9 cellular contexts compared by ENCODE assay signal in genomic region chr11:44726278-44727113, GRCh38. TPM values are rescaled to one million over a fixed set of nuclear protein-coding genes. Genes with fewer than 3 reads are reported as not detected.
DNase-seq lines count a peak whose midpoint lies in the region; ATAC-seq, FAIRE-seq and TF ChIP-seq lines count a peak whose summit lies in the region.
"Had no signal": no experiment of that assay in that cellular context is flagged by ENCODE, and none has a peak within 500 bp of the region (broad histone marks: within the 10 kb centered on the region; RNA-seq: fewer than 3 reads in every experiment).

Gene TSPAN18 (plus strand): TSS chr11:44726962. CDS start chr11:44906417, 179,455 bp downstream.

- ATAC-seq in HG02981 (IDR thresholded peaks at IDR 0.05; ENCODE audit: unreplicated experiment): peak; percentile 80
- ATAC-seq in HepG2: peak; percentile 18; the same call in 2 of the 3 replicates
- ATAC-seq in stimulated activated memory B cell treated with anti-CD40 and anti-IgM and Interleukin-4, amounts not matched to agents 10 μg/mL and 1 μg/mL and 100 μg/mL, for 72 hours: peak; percentile 72

- H3K27ac ChIP-seq in HepG2 (ENCODE audit: extremely low read length, insufficient read depth, low read length): no peak within 1 kb of the TSS

- TF ChIP-seq CTCF in HepG2 (CRISPR knock-in tag; IDR thresholded peaks at IDR 0.05): no peak

- FAIRE-seq in HepG2 (lab: Jason Lieb, UNC): no peak
- FAIRE-seq: endometrium had no signal

- no peak within 1 kb of the TSS for H3K9ac ChIP-seq in HepG2 (ENCODE audit: insufficient read depth, low read depth, low read length)

- peak within 1 kb of the TSS; percentile 85 for H3K4me3 Mint-ChIP-seq in stimulated activated memory B cell treated with anti-CD40 and anti-IgM and Interleukin-4, amounts not matched to agents 10 μg/mL and 1 μg/mL and 100 μg/mL, for 72 hours

- peaks cover 7 to 36% of the 10 kb centered on the region in 2 experiments; a peak in 4 of 5 replicates for H3K27me3 ChIP-seq in HepG2 (ENCODE audit: control insufficient read depth in 1 of 2, insufficient read depth in 2 of 2, low read length in 2 of 2)

- no peaks in the 10 kb centered on the region for H3K36me3 Mint-ChIP-seq in stimulated activated memory B cell treated with anti-CD40 and anti-IgM and Interleukin-4, amounts not matched to agents 10 μg/mL and 1 μg/mL and 100 μg/mL, for 72 hours

- intact Hi-C loops in HepG2 (cut with micrococcal nuclease; ENCODE audit: unreplicated experiment): loop anchor here (5.0 kb wide), 1 partner anchor 186 kb away; no protein-coding TSS in a partner anchor

- BruUV-seq in HepG2 (replicated peaks; lab: Mats Ljungman, UMichigan): no TSS peak

- H3K4me3 ChIP-seq in HepG2 (replicated peaks in 1 of 3; ENCODE audit: insufficient read depth in 1 of 3, low read depth in 2 of 3, low read length in 3 of 3): peak within 1 kb of the TSS in 1 of 3 experiments; percentile 33; a peak in 1 of 6 replicates

- H3K27me3 Mint-ChIP-seq in stimulated activated memory B cell treated with anti-CD40 and anti-IgM and Interleukin-4, amounts not matched to agents 10 μg/mL and 1 μg/mL and 100 μg/mL, for 72 hours: peaks cover 19% of the 10 kb centered on the region

- no peak for TF ChIP-seq EP300 in HepG2 (IDR thresholded peaks at IDR 0.05; ENCODE audit: low read depth in 2 of 2, low read length in 2 of 2)
- no peak for TF ChIP-seq EP300 in HepG2 (CRISPR knock-in tag; IDR thresholded peaks at IDR 0.05; ENCODE audit: borderline replicate concordance)

- no peak within 1 kb of the TSS for H2AFZ ChIP-seq in HepG2 (ENCODE audit: low read length)

- TF ChIP-seq RAD21 in HepG2 (CRISPR knock-in tag; IDR thresholded peaks at IDR 0.05): no peak

- in situ Hi-C loops in HepG2 (cut with HindIII; ENCODE audit: extremely low pct_ligation_motif_present, low pct_unique_long_range_greater_than_20kb): loop anchor here (5.0 kb wide), 1 partner anchor 166 kb away; no protein-coding TSS in a partner anchor

- H4K20me1 ChIP-seq in HepG2 (ENCODE audit: insufficient read depth, low read length): no peaks in the 10 kb centered on the region

- POLR2A ChIA-PET in HepG2 (lab: Yijun Ruan, JAX): no interaction called here

- peaks cover 5% of the 10 kb centered on the region for H3K4me1 ChIP-seq in HepG2 (ENCODE audit: insufficient read depth, low read length)

- peak within 1 kb of the TSS; percentile 77 for H3K27ac Mint-ChIP-seq in stimulated activated memory B cell treated with anti-CD40 and anti-IgM and Interleukin-4, amounts not matched to agents 10 μg/mL and 1 μg/mL and 100 μg/mL, for 72 hours

- peak; percentile 40 for DNase-seq in NCI-H2227 (lab: John Stamatoyannopoulos, UW; ENCODE audit: unreplicated experiment)
- no peak for DNase-seq in NCI-H2227 treated with DMSO at 0.1 percent for 48 hours (lab: John Stamatoyannopoulos, UW)
- DNase-seq in T-helper 22 cell (ENCODE audit: low read depth): peak; percentile 32
- DNase-seq in central memory CD4-positive, alpha-beta T cell: peak; percentile 34
- no peak for DNase-seq in HepG2 (ENCODE audit: low spot score)
- no peak for DNase-seq in DMS153 (lab: John Stamatoyannopoulos, UW)

- 37% methylated on average over 24 of the region's 67 CpGs for WGBS in HepG2 (ENCODE audit: low lambda C conversion rate)

- no peaks in the 10 kb centered on the region for H3K9me3 Mint-ChIP-seq in stimulated activated memory B cell treated with anti-CD40 and anti-IgM and Interleukin-4, amounts not matched to agents 10 μg/mL and 1 μg/mL and 100 μg/mL, for 72 hours

- no peak for TF ChIP-seq POLR2A in HepG2 (IDR thresholded peaks at IDR 0.05; ENCODE audit: insufficient read depth in 1 of 2, low read depth in 2 of 2, low read length in 2 of 2)

- no peaks in the 10 kb centered on the region for H3K9me3 ChIP-seq in HepG2 (ENCODE audit: low read length)

- CTCF ChIA-PET in HepG2 (lab: Yijun Ruan, JAX; ENCODE audit: low intra/inter-chr PET ratio, low total read pairs): no interaction called here

- H3K4me2 ChIP-seq in HepG2 (ENCODE audit: low read depth, low read length): peak within 1 kb of the TSS; percentile 27; the same call in 1 of the 2 replicates

- no peaks in the 10 kb centered on the region for H3K79me2 ChIP-seq in HepG2 (ENCODE audit: insufficient read depth, low read length)

- H3K4me1 Mint-ChIP-seq in stimulated activated memory B cell treated with anti-CD40 and anti-IgM and Interleukin-4, amounts not matched to agents 10 μg/mL and 1 μg/mL and 100 μg/mL, for 72 hours: peaks cover 22% of the 10 kb centered on the region

- H3K36me3 ChIP-seq in HepG2 (replicated peaks in 1 of 2; ENCODE audit: control insufficient read depth in 1 of 2, insufficient read depth in 2 of 2, low read length in 2 of 2): no peaks in the 10 kb centered on the region

TF ChIP-seq in HepG2, 621 proteins besides CTCF, POLR2A, EP300 and RAD21:
- TF ChIP-seq, protein P1, sequence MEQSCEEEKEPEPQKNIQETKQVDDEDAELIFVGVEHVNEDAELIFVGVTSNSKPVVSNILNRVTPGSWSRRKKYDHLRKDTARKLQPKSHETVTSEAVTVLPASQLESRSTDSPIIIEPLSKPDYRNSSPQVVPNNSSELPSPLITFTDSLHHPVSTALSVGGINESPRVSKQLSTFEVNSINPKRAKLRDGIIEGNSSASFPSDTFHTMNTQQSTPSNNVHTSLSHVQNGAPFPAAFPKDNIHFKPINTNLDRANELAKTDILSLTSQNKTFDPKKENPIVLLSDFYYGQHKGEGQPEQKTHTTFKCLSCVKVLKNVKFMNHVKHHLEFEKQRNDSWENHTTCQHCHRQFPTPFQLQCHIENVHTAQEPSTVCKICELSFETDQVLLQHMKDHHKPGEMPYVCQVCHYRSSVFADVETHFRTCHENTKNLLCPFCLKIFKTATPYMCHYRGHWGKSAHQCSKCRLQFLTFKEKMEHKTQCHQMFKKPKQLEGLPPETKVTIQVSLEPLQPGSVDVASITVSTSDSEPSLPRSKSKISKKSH (CRISPR knock-in tag; IDR thresholded peaks at IDR 0.05; ENCODE audit: borderline replicate concordance): no peak
- TF ChIP-seq, protein P2, sequence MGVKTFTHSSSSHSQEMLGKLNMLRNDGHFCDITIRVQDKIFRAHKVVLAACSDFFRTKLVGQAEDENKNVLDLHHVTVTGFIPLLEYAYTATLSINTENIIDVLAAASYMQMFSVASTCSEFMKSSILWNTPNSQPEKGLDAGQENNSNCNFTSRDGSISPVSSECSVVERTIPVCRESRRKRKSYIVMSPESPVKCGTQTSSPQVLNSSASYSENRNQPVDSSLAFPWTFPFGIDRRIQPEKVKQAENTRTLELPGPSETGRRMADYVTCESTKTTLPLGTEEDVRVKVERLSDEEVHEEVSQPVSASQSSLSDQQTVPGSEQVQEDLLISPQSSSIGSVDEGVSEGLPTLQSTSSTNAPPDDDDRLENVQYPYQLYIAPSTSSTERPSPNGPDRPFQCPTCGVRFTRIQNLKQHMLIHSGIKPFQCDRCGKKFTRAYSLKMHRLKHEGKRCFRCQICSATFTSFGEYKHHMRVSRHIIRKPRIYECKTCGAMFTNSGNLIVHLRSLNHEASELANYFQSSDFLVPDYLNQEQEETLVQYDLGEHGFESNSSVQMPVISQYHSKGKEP (CRISPR knock-in tag; IDR thresholded peaks at IDR 0.05): no peak
- no peak for TF ChIP-seq ZNF331 (CRISPR knock-in tag; IDR thresholded peaks at IDR 0.05)
- no peak for TF ChIP-seq ZNF703 (CRISPR knock-in tag; IDR thresholded peaks at IDR 0.05; ENCODE audit: borderline replicate concordance)
- no peak for TF ChIP-seq ZNF333 (CRISPR knock-in tag; IDR thresholded peaks at IDR 0.05; ENCODE audit: borderline replicate concordance)
- TF ChIP-seq SP2 (CRISPR knock-in tag; IDR thresholded peaks at IDR 0.05): no peak
- no peak for TF ChIP-seq SRSF4 (IDR thresholded peaks at IDR 0.05; ENCODE audit: low read depth, low read length, poor library complexity, severe bottlenecking)
- no peak for TF ChIP-seq ZNF562 (CRISPR knock-in tag; IDR thresholded peaks at IDR 0.05; ENCODE audit: borderline replicate concordance)
- TF ChIP-seq TEAD2 (CRISPR knock-in tag; IDR thresholded peaks at IDR 0.05): no peak
- TF ChIP-seq NFKB2 (CRISPR knock-in tag; IDR thresholded peaks at IDR 0.05; ENCODE audit: borderline replicate concordance): no peak
- TF ChIP-seq ZNF576 (CRISPR knock-in tag; IDR thresholded peaks at IDR 0.05): no peak
- no peak for TF ChIP-seq FOXK2 (IDR thresholded peaks at IDR 0.05)

RNA-seq across cellular contexts. Expression of gene TSPAN18, which starts in this region (rescaled TPM):
- total RNA-seq in HepG2 (2016; rRNA removed; fragmentation: Illumina TruSeq; extraction: Trizol): not detected in 2 replicates
- not detected in 2 replicates for total RNA-seq in HepG2 (2016; cell fraction: cytosol; rRNA removed; fragmentation: Illumina TruSeq; extraction: Trizol; ENCODE audit: low read depth)
- total RNA-seq in HepG2 (2016; cell fraction: insoluble cytoplasmic fraction; rRNA removed; fragmentation: Illumina TruSeq; extraction: Trizol): not detected in 2 replicates
- not detected in 2 replicates for total RNA-seq in HepG2 (2016; cell fraction: membrane; rRNA removed; fragmentation: Illumina TruSeq; extraction: Trizol)
- total RNA-seq in HepG2 (2016; cell fraction: nucleus; rRNA removed; fragmentation: Illumina TruSeq; extraction: Trizol): not detected in 2 replicates
- polyA plus RNA-seq in HepG2 (2011; rRNA removed): not detected in 2 replicates
- not detected in 2 replicates for polyA plus RNA-seq in HepG2 (2011; cell fraction: cytosol; rRNA removed)
- polyA plus RNA-seq in HepG2 (2011; cell fraction: nucleus; rRNA removed): not detected in 2 replicates
- not detected in 2 replicates for polyA plus RNA-seq in HepG2 (2012)
- not detected in 2 replicates for polyA plus RNA-seq in HepG2 (2016; cell fraction: cytosol; fragmentation: Illumina TruSeq; extraction: Trizol; ENCODE audit: low read depth)
- polyA plus RNA-seq in HepG2 (2016; cell fraction: insoluble cytoplasmic fraction; fragmentation: Illumina TruSeq; extraction: Trizol; ENCODE audit: low read depth): not detected in 2 replicates
- not detected in 2 replicates for polyA plus RNA-seq in HepG2 (2016; cell fraction: membrane; fragmentation: Illumina TruSeq; extraction: Trizol; ENCODE audit: low read depth)
- not detected in 2 replicates for polyA plus RNA-seq in HepG2 (2016; cell fraction: nucleus; fragmentation: Illumina TruSeq; extraction: Trizol; ENCODE audit: insufficient read depth, low read depth)
- polyA minus RNA-seq in HepG2 (2011; rRNA and poly(A)+ RNA removed; ENCODE audit: low replicate concordance): not detected in 2 replicates
- not detected in 2 replicates for polyA minus RNA-seq in HepG2 (2011; cell fraction: cytosol; rRNA and poly(A)+ RNA removed)
- polyA minus RNA-seq in HepG2 (2011; cell fraction: nucleus; rRNA and poly(A)+ RNA removed): not detected in 2 replicates

Comparison
In these comparisons a context has a peak if more than half of its experiments do, and no peak if none do; other contexts are left out.
1. DNase-seq: peak in NCI-H2227 (single experiment), T-helper 22 cell (single experiment) and central memory CD4-positive, alpha-beta T cell (single experiment); none in NCI-H2227 treated with DMSO at 0.1 percent for 48 hours (single experiment), HepG2 (single experiment) and DMS153 (single experiment).
2. Peak in ATAC-seq and H3K4me2 ChIP-seq in HepG2; RNA of the gene not detected or under 1 TPM.
3. ATAC-seq: peak in every context shown above with its lines; median percentile 80 in HG02981; 72 in stimulated activated memory B cell treated with anti-CD40 and anti-IgM and Interleukin-4, amounts not matched to agents 10 μg/mL and 1 μg/mL and 100 μg/mL, for 72 hours; 18 in HepG2.